15 cellular contexts compared by ENCODE assay signal in genomic region chr10:81096558-81096957, GRCh38.
A peak's percentile ranks its signal among the peaks of the same experiment; 100 is the strongest.
DNase-seq lines count a peak whose midpoint lies in the region; ATAC-seq, FAIRE-seq and TF ChIP-seq lines count a peak whose summit lies in the region.
"Had no signal": no experiment of that assay in that cellular context is flagged by ENCODE, and none has a peak within 500 bp of the region (broad histone marks: within the 10 kb centered on the region; RNA-seq: fewer than 3 reads in every experiment).

No MANE protein-coding gene starts in this region.

- no peaks in the 10 kb centered on the region for H3K79me2 ChIP-seq in DOHH2 (ENCODE audit: control insufficient read depth, low read length)

- H3K4me3 ChIP-seq in DOHH2 (ENCODE audit: low read length) (no peak overlapping the region), pancreas (no peak overlapping the region), vagina (no peak overlapping the region)

- 49 to 72% methylated on average over 1 of the region's 1 CpG for WGBS in pancreas, 2 donors

- H3K36me3 ChIP-seq in DOHH2 (ENCODE audit: control insufficient read depth, low read length), result no peaks in the 10 kb centered on the region
- no peaks in the 10 kb centered on the region for H3K36me3 ChIP-seq in pancreas
- no peaks in the 10 kb centered on the region for H3K36me3 ChIP-seq in vagina

- H3K27ac ChIP-seq in DOHH2 (ENCODE audit: low read depth, low read length) (no peak overlapping the region), pancreas (no peak overlapping the region), vagina (no peak overlapping the region)
- H3K27ac ChIP-seq: HL-60 had no signal

- H3K9me3 ChIP-seq in DOHH2 (ENCODE audit: control insufficient read depth, insufficient read depth, low read length) (no peaks in the 10 kb centered on the region), pancreas (no peaks in the 10 kb centered on the region), vagina (no peaks in the 10 kb centered on the region)
- H3K9me3 ChIP-seq: Caco-2 had no signal

- TF ChIP-seq POLR2A in vagina (IDR thresholded peaks at IDR 0.05), result no peak

- peaks cover 10% of the 10 kb centered on the region for H3K4me1 ChIP-seq in DOHH2 (ENCODE audit: control insufficient read depth, low read length)
- H3K4me1 ChIP-seq in pancreas, result no peaks in the 10 kb centered on the region
- no peaks in the 10 kb centered on the region for H3K4me1 ChIP-seq in vagina
- H3K4me1 ChIP-seq: Caco-2 had no signal

- no peak overlapping the region for H3K27ac Mint-ChIP-seq in T-cell

- no peaks in the 10 kb centered on the region for H3K27me3 ChIP-seq in DOHH2 (ENCODE audit: control insufficient read depth, low read length)
- H3K27me3 ChIP-seq in pancreas, result no peaks in the 10 kb centered on the region
- no peaks in the 10 kb centered on the region for H3K27me3 ChIP-seq in vagina

- no peak overlapping the region for H3K4me3 Mint-ChIP-seq in T-cell

- H3K4me2 ChIP-seq in DOHH2 (ENCODE audit: low read length), result peak overlapping the region; percentile 26; the same call in 1 of the 2 replicates

- POLR2A ChIA-PET in T-cell (lab: Charles Lee), result no interaction called here

- FAIRE-seq in endometrium (lab: Jason Lieb, UNC) (peak; percentile 79), pancreas (lab: Jason Lieb, UNC) (no peak)
- FAIRE-seq: GM18507, H1 had no signal

- no peaks in the 10 kb centered on the region for H4K20me1 ChIP-seq in DOHH2 (ENCODE audit: control insufficient read depth, insufficient read depth, low read depth, low read length)

- ATAC-seq in GM18867 (IDR thresholded peaks at IDR 0.05; ENCODE audit: unreplicated experiment), result peak; percentile 76
- peak; percentile 55 for ATAC-seq in HG02798 (IDR thresholded peaks at IDR 0.05; ENCODE audit: poor library complexity, unreplicated experiment)
- no peak for ATAC-seq in pancreas
- ATAC-seq in T-cell (replicated peaks in 1 of 4), result no peak

- peaks cover 2 to 10% of the 10 kb centered on the region in 2 donors for H3K27me3 Mint-ChIP-seq in T-cell

- H3F3A ChIP-seq in DOHH2 (ENCODE audit: control insufficient read depth, insufficient read depth), result no peaks in the 10 kb centered on the region

- intact Hi-C loops in pancreas (cut with DNase I), result no loop called here
- intact Hi-C loops in vagina (cut with DNase I), result no loop called here

- H3K4me1 Mint-ChIP-seq in T-cell, result no peaks in the 10 kb centered on the region

- no peak for TF ChIP-seq CTCF in DOHH2 (IDR thresholded peaks at IDR 0.05; ENCODE audit: low read depth, low read length, poor library complexity, severe bottlenecking)
- TF ChIP-seq CTCF in pancreas (IDR thresholded peaks at IDR 0.05), result no peak
- no peak for TF ChIP-seq CTCF in vagina (IDR thresholded peaks at IDR 0.05)

- H3K9me2 ChIP-seq in DOHH2 (replicated peaks; ENCODE audit: control insufficient read depth, low read length), result no peaks in the 10 kb centered on the region

- no peaks in the 10 kb centered on the region for H3K36me3 Mint-ChIP-seq in T-cell

- CTCF ChIA-PET in T-cell (lab: Charles Lee), result no interaction called here

- H3K9me3 Mint-ChIP-seq in T-cell, result no peaks in the 10 kb centered on the region

- no peak for DNase-seq in pancreas
- no peak for DNase-seq in vagina (ENCODE audit: extremely low spot score in 2 of 2)
- no peak for DNase-seq in T-cell
- DNase-seq: Caco-2, DMS53, NCI-H187 treated with DMSO at 0.1 percent for 48 hours, NCI-H524 treated with DMSO at 0.1 percent for 48 hours, SW 1271 had no signal

Comparison
In these comparisons a context has a peak if more than half of its experiments do, and no peak if none do; other contexts are left out.
1. ATAC-seq: peak in GM18867 (single experiment) and HG02798 (single experiment); none in pancreas (0 of 4) and T-cell (0 of 4).